In genomic region chr2:113124181-113124961, GRCh38 we compare ENCODE assay signal across 8 cellular contexts. TPM values are rescaled to one million over a fixed set of nuclear protein-coding genes. Genes with fewer than 3 reads are reported as not detected.
DNase-seq lines count a peak whose midpoint lies in the region; ATAC-seq and TF ChIP-seq lines count a peak whose summit lies in the region.

No MANE protein-coding gene starts in this region.

- no peak overlapping the region for H3K4me3 Mint-ChIP-seq in activated naive CD8-positive, alpha-beta T cell
- H3K4me3 Mint-ChIP-seq in naive B cell (peak overlapping the region in 2 of 8 donors; percentile 8 to 19), chondrocyte (ENCODE audit: unreplicated experiment) (no peak overlapping the region)

- no peaks in the 10 kb centered on the region for H3K36me3 Mint-ChIP-seq in activated naive CD8-positive, alpha-beta T cell
- no peaks in the 10 kb centered on the region for H3K36me3 Mint-ChIP-seq in naive B cell
- H3K36me3 Mint-ChIP-seq in chondrocyte (ENCODE audit: low read depth), result no peaks in the 10 kb centered on the region

- H3K27me3 Mint-ChIP-seq in activated naive CD8-positive, alpha-beta T cell, result no peaks in the 10 kb centered on the region
- H3K27me3 Mint-ChIP-seq in naive B cell (peaks cover 6 to 19% (median 18%) of the 10 kb centered on the region in 3 donors), chondrocyte (ENCODE audit: low read depth) (peaks cover 51% of the 10 kb centered on the region)

- peak overlapping the region; percentile 56 for H3K27ac Mint-ChIP-seq in activated naive CD8-positive, alpha-beta T cell
- H3K27ac Mint-ChIP-seq in naive B cell (peak overlapping the region in 3 of 6 donors; percentile 27 to 50 (median 35)), chondrocyte (ENCODE audit: unreplicated experiment) (no peak overlapping the region)

- DNase-seq in naive B cell, result no peak
- no peak for DNase-seq in DMS153 treated with DMSO at 0.1 percent for 48 hours (lab: John Stamatoyannopoulos, UW; ENCODE audit: unreplicated experiment)
- DNase-seq in NCI-H82 treated with DMSO at 0.1 percent for 48 hours (lab: John Stamatoyannopoulos, UW; ENCODE audit: unreplicated experiment), result no peak
- DNase-seq in chondrocyte (ENCODE audit: low spot score), result no peak

- no peaks in the 10 kb centered on the region for H3K9me3 Mint-ChIP-seq in activated naive CD8-positive, alpha-beta T cell (ENCODE audit: low read depth)
- no peaks in the 10 kb centered on the region for H3K9me3 Mint-ChIP-seq in naive B cell
- H3K9me3 Mint-ChIP-seq in chondrocyte (ENCODE audit: low read depth), result no peaks in the 10 kb centered on the region

- ATAC-seq in GM18909 (IDR thresholded peaks at IDR 0.05; ENCODE audit: poor library complexity, unreplicated experiment), result peak; percentile 63
- ATAC-seq in HG03159 (IDR thresholded peaks at IDR 0.05; ENCODE audit: unreplicated experiment), result peak; percentile 71
- ATAC-seq in naive B cell (ENCODE audit: low read depth in 2 of 2), result peak; percentile 35 to 50
- no peak for ATAC-seq in HG02798 (IDR thresholded peaks at IDR 0.05; ENCODE audit: poor library complexity, unreplicated experiment)

- TF ChIP-seq CTCF in chondrocyte (IDR thresholded peaks at IDR 0.05), result no peak

- peaks cover 17% of the 10 kb centered on the region for H3K4me1 Mint-ChIP-seq in activated naive CD8-positive, alpha-beta T cell (ENCODE audit: low read depth)
- H3K4me1 Mint-ChIP-seq in naive B cell, result peaks cover 23 to 35% (median 25%) of the 10 kb centered on the region in 3 donors
- H3K4me1 Mint-ChIP-seq in chondrocyte (ENCODE audit: low read depth), result no peaks in the 10 kb centered on the region

RNA-seq across cellular contexts. Expression of gene IL1RN, which starts 3.0 kb away (rescaled TPM):
- under 1 TPM in 2 of 6 donors, not detected in 4; 0.14 to 0.29 TPM for polyA plus RNA-seq in naive B cell (ENCODE audit: low read depth in 6 of 6)
- total RNA-seq in chondrocyte, result not detected in 3 replicates

RNA-seq across cellular contexts. Expression of gene PSD4, which starts 49.4 kb away (rescaled TPM):
- polyA plus RNA-seq in naive B cell (ENCODE audit: low read depth in 6 of 6), result 10 to 100 TPM; 16.2 to 47.5 (median 29.1) TPM
- total RNA-seq in chondrocyte, result 5.2 to 5.5 TPM (median 5.2 TPM) in 3 replicates

RNA-seq across cellular contexts. Expression of gene IL1F10, which starts 56.6 kb away (rescaled TPM):
- polyA plus RNA-seq in naive B cell (ENCODE audit: low read depth in 6 of 6), result not detected
- total RNA-seq in chondrocyte, result not detected in 3 replicates
